ENCODE assay signal across 8 cellular contexts in genomic region chr10:132397036-132397541, GRCh38. TPM values are rescaled to one million over a fixed set of nuclear protein-coding genes. Genes with fewer than 3 reads are reported as not detected.
DNase-seq lines count a peak whose midpoint lies in the region; ATAC-seq and TF ChIP-seq lines count a peak whose summit lies in the region.

Gene PWWP2B (plus strand): TSS chr10:132397200. CDS start chr10:132397227, 27 bp downstream.

- H3K27me3 ChIP-seq in HAP-1 (ENCODE audit: low read depth): no peaks in the 10 kb centered on the region
- H3K27me3 ChIP-seq in PC-9 (ENCODE audit: insufficient read depth, low read depth): no peaks in the 10 kb centered on the region
- H3K27me3 ChIP-seq in heart left ventricle: no peaks in the 10 kb centered on the region
- H3K27me3 ChIP-seq in psoas muscle (ENCODE audit: insufficient read depth in 3 of 3, low read length in 2 of 3): no peaks in the 10 kb centered on the region

- peak in 2 of 4 donors; percentile 2 to 15 for ATAC-seq in heart left ventricle
- peak in 3 of 4 donors; percentile 9 to 13 (median 10) for ATAC-seq in psoas muscle

- TF ChIP-seq CTCF in PC-9 (conservative IDR thresholded peaks at IDR 0.05) (no peak), heart left ventricle (IDR thresholded peaks at IDR 0.05) (no peak), psoas muscle (IDR thresholded peaks at IDR 0.05) (no peak)

- H4K20me1 ChIP-seq in PC-9 (ENCODE audit: insufficient read depth): no peaks in the 10 kb centered on the region

- H2AFZ ChIP-seq in PC-9: 0 out of 2 replicates have a peak within 1 kb of the TSS, but pooled peaks have one; percentile 68

- H3K4me3 Mint-ChIP-seq in activated naive CD4-positive, alpha-beta T cell treated with anti-CD3 and anti-CD28 coated beads, Interleukin-2, amount 50 U/mL, for 24 hours: peak within 1 kb of the TSS; percentile 87

- H3K4me3 ChIP-seq in HAP-1 (peak within 1 kb of the TSS; percentile 47), PC-9 (peak within 1 kb of the TSS; percentile 75), heart left ventricle (peak within 1 kb of the TSS; percentile 66 to 98 (median 82)), psoas muscle (peak within 1 kb of the TSS; percentile 75)

- peak in 1 of 2 donors; percentile 31 for TF ChIP-seq POLR2A in heart left ventricle (IDR thresholded peaks at IDR 0.05)

- H3K9me2 ChIP-seq in PC-9 (ENCODE audit: insufficient read depth): no peaks in the 10 kb centered on the region

- intact Hi-C loops in PC-9 (cut with micrococcal nuclease; ENCODE audit: unreplicated experiment) (no loop called here), heart left ventricle (cut with DNase I) (loop anchor here in 4 of 10 donors (2.0 to 10.0 kb wide), 5 partner anchors 24 to 238 kb away; no protein-coding TSS in a partner anchor), psoas muscle (cut with DNase I) (loop anchor here in 1 of 2 donors (2.0 to 10.0 kb wide), 2 partner anchors 52 to 238 kb away; no protein-coding TSS in a partner anchor)

- no peaks in the 10 kb centered on the region for H3K9me3 Mint-ChIP-seq in activated naive CD4-positive, alpha-beta T cell treated with anti-CD3 and anti-CD28 coated beads, Interleukin-2, amount 50 U/mL, for 24 hours

- peaks cover 42% of the 10 kb centered on the region for H3K79me2 ChIP-seq in PC-9 (ENCODE audit: low read depth)

- peaks cover 6% of the 10 kb centered on the region for H3K36me3 ChIP-seq in HAP-1 (replicated peaks)
- no peaks in the 10 kb centered on the region for H3K36me3 ChIP-seq in PC-9 (ENCODE audit: low read depth)
- no peaks in the 10 kb centered on the region for H3K36me3 ChIP-seq in heart left ventricle
- H3K36me3 ChIP-seq in psoas muscle (ENCODE audit: insufficient read depth in 1 of 2, low read depth in 1 of 2): no peaks in the 10 kb centered on the region

- peaks cover 17% of the 10 kb centered on the region for H3K4me1 Mint-ChIP-seq in activated naive CD4-positive, alpha-beta T cell treated with anti-CD3 and anti-CD28 coated beads, Interleukin-2, amount 50 U/mL, for 24 hours

- no peaks in the 10 kb centered on the region for H3K27me3 Mint-ChIP-seq in activated naive CD4-positive, alpha-beta T cell treated with anti-CD3 and anti-CD28 coated beads, Interleukin-2, amount 50 U/mL, for 24 hours

- WGBS in heart left ventricle, 4 donors: 0 to 1% (median 0%) methylated on average over 31 to 86 of the region's 86 CpGs; no CpG with 5 or more reads in 1 of the 4 donors
- 0 to 2% (median 1%) methylated on average over 24 to 82 of the region's 86 CpGs for WGBS in psoas muscle, 3 donors

- in situ Hi-C loops in HAP-1 (cut with MboI; ENCODE audit: low sequenced_read_pairs): no loop called here

- H3K4me1 ChIP-seq in HAP-1 (peaks cover 8% of the 10 kb centered on the region), PC-9 (replicated peaks; ENCODE audit: insufficient read depth) (peaks cover 37% of the 10 kb centered on the region), heart left ventricle (peaks cover 0 to 69% (median 41%) of the 10 kb centered on the region in 12 donors), psoas muscle (peaks cover 45% of the 10 kb centered on the region)

- DNase-seq in EH (ENCODE audit: low read depth) (peak; percentile 44), HAP-1 (ENCODE audit: low spot score in 2 of 2) (peak in 1 of 2 experiments; percentile 58), PC-9 (peak in 1 of 2 experiments; percentile 36), heart left ventricle (peak; percentile 55 to 83 (median 76)), psoas muscle (peak; percentile 69 to 79), T1000 (lab: John Stamatoyannopoulos, UW) (no peak), pons (ENCODE audit: low spot score) (no peak)

- H3K27ac Mint-ChIP-seq in activated naive CD4-positive, alpha-beta T cell treated with anti-CD3 and anti-CD28 coated beads, Interleukin-2, amount 50 U/mL, for 24 hours: peak within 1 kb of the TSS; percentile 17

- peak within 1 kb of the TSS; percentile 97 for H3K4me2 ChIP-seq in PC-9

- H3K9me3 ChIP-seq in HAP-1 (no peaks in the 10 kb centered on the region), PC-9 (ENCODE audit: insufficient read depth, low read depth) (no peaks in the 10 kb centered on the region), heart left ventricle (no peaks in the 10 kb centered on the region), psoas muscle (no peaks in the 10 kb centered on the region)

- CTCF ChIA-PET in PC-9 (lab: Charles Lee): no interaction called here

- H3K36me3 Mint-ChIP-seq in activated naive CD4-positive, alpha-beta T cell treated with anti-CD3 and anti-CD28 coated beads, Interleukin-2, amount 50 U/mL, for 24 hours: no peaks in the 10 kb centered on the region

- no TSS peak for BruUV-seq in PC-9 (replicated peaks; lab: Mats Ljungman, UMichigan)

- H3F3A ChIP-seq in PC-9 (ENCODE audit: insufficient read depth, low read depth): no peaks in the 10 kb centered on the region; the same call in 1 of the 2 replicates

- H3K27ac ChIP-seq in PC-9 (peak within 1 kb of the TSS; percentile 77), heart left ventricle (peak within 1 kb of the TSS; percentile 86 to 99 (median 96)), psoas muscle (peak within 1 kb of the TSS; percentile 91)

- POLR2A ChIA-PET in PC-9 (lab: Charles Lee; ENCODE audit: unreplicated experiment): no interaction called here

RNA-seq across cellular contexts. Expression of gene PWWP2B, which starts in this region (rescaled TPM):
- 16.9 and 20.6 TPM in 2 replicates for total RNA-seq in PC-9 (2021)
- total RNA-seq in heart left ventricle: 10 to 100 TPM; 10.5 to 23.5 (median 15.3) TPM
- 10 to 100 TPM; 13.8 to 19.7 TPM for polyA plus RNA-seq in heart left ventricle
- 10 to 100 TPM; 14.5 to 25.0 (median 21.9) TPM for total RNA-seq in psoas muscle
- 10 to 100 TPM; 18.6 to 35.2 (median 23.4) TPM for polyA plus RNA-seq in psoas muscle

Comparison
In these comparisons a context has a peak if more than half of its experiments do, and no peak if none do; other contexts are left out.
1. DNase-seq: peak in EH (single experiment), heart left ventricle (5 of 5) and psoas muscle (2 of 2); none in T1000 (single experiment) and pons (single experiment).
2. Peak in every context shown above with its lines, with median percentiles within 50 percentile points of each other: H3K4me3 ChIP-seq and H3K27ac ChIP-seq.